8 cellular contexts compared by ENCODE assay signal in genomic region chr11:61949169-61950034, GRCh38. TPM values are rescaled to one million over a fixed set of nuclear protein-coding genes. Genes with fewer than 3 reads are reported as not detected.
DNase-seq lines count a peak whose midpoint lies in the region; ATAC-seq and TF ChIP-seq lines count a peak whose summit lies in the region.

No MANE protein-coding gene starts in this region.

- intact Hi-C loops in Right ventricle myocardium inferior (cut with DNase I), result loop anchor here (5.0 to 10.0 kb wide), 2 partner anchors 105 to 152 kb away; no protein-coding TSS in a partner anchor
- intact Hi-C loops in cardiac septum (cut with DNase I), result loop anchor here (2.0 to 10.0 kb wide), 3 partner anchors 79 to 133 kb away; no protein-coding TSS in a partner anchor
- intact Hi-C loops in left ventricle myocardium superior (cut with micrococcal nuclease), result loop anchor here (5.0 kb wide), 2 partner anchors 52 to 133 kb away; no protein-coding TSS in a partner anchor

- no peak for TF ChIP-seq CTCF in retinal pigment epithelial cell (conservative IDR thresholded peaks at IDR 0.05; ENCODE audit: low read depth, low read length)

- DNase-seq in Right ventricle myocardium inferior (ENCODE audit: missing footprints) (peak; percentile 88), cardiac septum (ENCODE audit: low spot score) (no peak), NCI-H2107 treated with DMSO at 0.1 percent for 48 hours (lab: John Stamatoyannopoulos, UW; ENCODE audit: unreplicated experiment) (peak; percentile 94), amygdala (lab: John Stamatoyannopoulos, UW) (peak in 54 of 56 donors; percentile 55 to 98 (median 89)), left ventricle myocardium superior (peak; percentile 78), retinal pigment epithelial cell (ENCODE audit: low read depth) (peak; percentile 82), mesenteric fat pad (ENCODE audit: low spot score) (no peak)
- DNase-seq in activated CD8-positive, alpha-beta memory T cell treated with anti-CD3 and anti-CD28 coated beads, Interleukin-2, amount 50 U/mL, for 48 hours, result no peak

- peak; percentile 83 for ATAC-seq in Right ventricle myocardium inferior
- peak; percentile 86 for ATAC-seq in left ventricle myocardium superior

- peak overlapping the region; percentile 14 for H3K4me3 ChIP-seq in retinal pigment epithelial cell (ENCODE audit: low read length)

RNA-seq across cellular contexts. Expression of gene BEST1, which starts 0.7 kb away (rescaled TPM):
- 1.9 TPM for total RNA-seq in Right ventricle myocardium inferior
- 1.1 TPM for total RNA-seq in cardiac septum
- 1.1 TPM for total RNA-seq in left ventricle myocardium superior
- 13.2 TPM for total RNA-seq in mesenteric fat pad

RNA-seq across cellular contexts. Expression of gene FTH1, which starts 18.0 kb away (rescaled TPM):
- total RNA-seq in Right ventricle myocardium inferior, result 2,493 TPM
- 3,174 TPM for total RNA-seq in cardiac septum
- total RNA-seq in left ventricle myocardium superior, result 2,305 TPM
- 7,690 TPM for total RNA-seq in mesenteric fat pad

RNA-seq across cellular contexts. Expression of gene RAB3IL1, which starts 32.0 kb away (rescaled TPM):
- 14.0 TPM for total RNA-seq in Right ventricle myocardium inferior
- 9.4 TPM for total RNA-seq in cardiac septum
- total RNA-seq in left ventricle myocardium superior, result 11.1 TPM
- total RNA-seq in mesenteric fat pad, result 36.5 TPM

RNA-seq across cellular contexts. Expression of gene FADS3, which starts 58.1 kb away (rescaled TPM):
- total RNA-seq in Right ventricle myocardium inferior, result 113 TPM
- total RNA-seq in cardiac septum, result 126 TPM
- total RNA-seq in left ventricle myocardium superior, result 69.7 TPM
- 387 TPM for total RNA-seq in mesenteric fat pad

Comparison
In these comparisons a context has a peak if more than half of its experiments do, and no peak if none do; other contexts are left out.
1. DNase-seq: peak in Right ventricle myocardium inferior (single experiment), NCI-H2107 treated with DMSO at 0.1 percent for 48 hours (single experiment), amygdala (54 of 56), left ventricle myocardium superior (single experiment) and retinal pigment epithelial cell (single experiment); none in cardiac septum (single experiment), mesenteric fat pad (single experiment) and activated CD8-positive, alpha-beta memory T cell treated with anti-CD3 and anti-CD28 coated beads, Interleukin-2, amount 50 U/mL, for 48 hours (single experiment).